ENCODE assay signal across 22 cellular contexts in the genomic region with DNA sequence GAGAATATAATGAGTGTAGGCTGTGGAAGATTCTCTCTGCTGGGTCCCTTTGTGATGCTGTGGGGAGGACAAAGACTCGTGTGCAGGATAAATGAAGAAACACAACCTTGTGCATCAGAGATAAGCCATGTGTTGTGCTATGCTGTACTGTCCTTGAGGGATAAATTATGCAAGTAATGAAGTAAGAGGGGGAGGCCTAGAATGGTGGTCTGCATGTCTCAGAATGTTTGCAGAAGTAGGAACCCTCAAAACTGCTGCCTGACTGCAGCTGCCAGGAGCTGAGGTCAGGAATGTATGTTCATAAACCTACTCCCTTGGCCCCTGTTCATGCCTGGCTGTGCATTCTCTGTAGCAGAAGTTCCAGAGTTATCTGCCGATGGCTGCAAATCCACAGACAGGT.
"Had no signal": no experiment of that assay in that cellular context is flagged by ENCODE, and none has a peak within 500 bp of the region (broad histone marks: within the 10 kb centered on the region; RNA-seq: fewer than 3 reads in every experiment).

No MANE protein-coding gene starts in this region.

- ATAC-seq: activated T-cell treated with anti-CD3 and anti-CD28 coated beads, Interleukin-2, amount 50 U/mL, for 4 hours; activated T-helper 17 cell treated with anti-CD3 and anti-CD28 coated beads, Interleukin-2, amount 50 U/mL, for 72 hours; PC-3; T-helper 17 cell had no signal

- DNase-seq: activated B cell treated with CpG ODN at 0.5 μM for 24 hours; activated CD4-positive, alpha-beta T cell treated with anti-CD3 and anti-CD28 coated beads for 1 hour; activated CD4-positive, alpha-beta T cell treated with anti-CD3 and anti-CD28 coated beads, Interleukin-2, amount 10 ng/mL, durations not matched to agents 24 days and 14 days; activated CD4-positive, alpha-beta T cell treated with anti-CD3 and anti-CD28 coated beads, Interleukin-2, amount 50 U/mL, for 48 hours; activated gamma-delta T cell; activated naive CD4-positive, alpha-beta T cell treated with anti-CD3 and anti-CD28 coated beads for 36 hours; activated naive CD8-positive, alpha-beta T cell treated with anti-CD3 and anti-CD28 coated beads for 36 hours; activated T-cell treated with anti-CD3 and anti-CD28 coated beads, Interleukin-2, amount 50 U/mL, for 4 hours; anterior cingulate cortex; cerebellar nuclear complex; MM.1S; NCI-H1105; NCI-H1436; NCI-H1694 treated with DMSO at 0.1 percent for 48 hours; NCI-H2029 treated with DMSO at 0.1 percent for 48 hours; NCI-H510A treated with DMSO at 0.1 percent for 48 hours; NCI-H69; PC-3; SHP77; T-helper 17 cell; T-helper 9 cell had no signal
